ENCODE assay signal across 17 cellular contexts in the genomic region with DNA sequence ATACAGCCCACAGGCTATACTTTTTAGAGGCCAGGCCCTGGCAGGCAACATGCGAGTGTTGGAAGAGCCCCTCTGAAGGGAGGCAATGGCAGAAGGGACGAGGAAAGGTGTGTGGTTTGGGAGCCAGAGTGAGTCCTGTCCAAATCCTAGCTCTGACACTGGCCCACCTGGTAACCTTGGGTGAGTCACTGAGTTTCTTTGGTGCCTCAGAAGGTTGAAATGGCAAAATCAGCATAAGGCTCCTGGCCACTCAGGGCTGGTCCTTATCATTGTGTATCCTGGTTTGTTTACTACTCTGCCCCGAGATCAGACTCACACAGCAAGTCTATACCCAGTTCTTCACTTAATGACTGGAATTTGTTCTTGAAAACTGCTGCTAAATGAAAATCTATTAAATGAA.
DNase-seq lines count a peak whose midpoint lies in the region; ATAC-seq, FAIRE-seq and TF ChIP-seq lines count a peak whose summit lies in the region.
"Had no signal": no experiment of that assay in that cellular context is flagged by ENCODE, and none has a peak within 500 bp of the region (broad histone marks: within the 10 kb centered on the region; RNA-seq: fewer than 3 reads in every experiment).

No MANE protein-coding gene starts in this region.

- H3K36me3 ChIP-seq in osteoblast (ENCODE audit: insufficient read depth, low read length) (no peaks in the 10 kb centered on the region), upper lobe of right lung (no peaks in the 10 kb centered on the region)
- H3K36me3 ChIP-seq: HAP-1 had no signal

- no peak overlapping the region for H3K4me3 ChIP-seq in osteoblast (ENCODE audit: insufficient read depth, low read length)
- H3K4me3 ChIP-seq in upper lobe of right lung: no peak overlapping the region
- H3K4me3 ChIP-seq: GM12878, HAP-1 had no signal

- H3K27ac Mint-ChIP-seq in natural killer cell treated with Interleukin-12 subunit alpha and Interleukin-12 subunit beta and Interleukin-15 and Interleukin-18, amount 100 ng/mL, for 72 hours: no peak overlapping the region
- H3K27ac Mint-ChIP-seq in natural killer cell: no peak overlapping the region
- H3K27ac Mint-ChIP-seq: CD4-positive, alpha-beta memory T cell; HFFc6 had no signal

- H3K4me1 ChIP-seq in osteoblast (ENCODE audit: insufficient read depth, low read length) (no peaks in the 10 kb centered on the region), upper lobe of right lung (peaks cover 12% of the 10 kb centered on the region)
- H3K4me1 ChIP-seq: HAP-1 had no signal

- peak; percentile 5 for DNase-seq in natural killer cell treated with Interleukin-12 subunit alpha and Interleukin-12 subunit beta and Interleukin-15 and Interleukin-18, amount 100 ng/mL, for 72 hours (ENCODE audit: low spot score)
- DNase-seq in natural killer cell: no peak
- DNase-seq in osteoblast (ENCODE audit: insufficient read length, low spot score, missing footprints): peak; percentile 1
- peak; percentile 10 for DNase-seq in upper lobe of right lung
- DNase-seq in GM19239 (ENCODE audit: insufficient read length, low spot score): no peak
- DNase-seq: C1 segment of cervical spinal cord; Calu3; CD4-positive, alpha-beta memory T cell; COR-L47; DND-41; GDM1; GOT3; HFFc6 had no signal

- H3K27me3 Mint-ChIP-seq in natural killer cell treated with Interleukin-12 subunit alpha and Interleukin-12 subunit beta and Interleukin-15 and Interleukin-18, amount 100 ng/mL, for 72 hours: peaks cover 20 to 26% of the 10 kb centered on the region in 2 donors
- peaks cover 15 to 18% of the 10 kb centered on the region in 2 donors for H3K27me3 Mint-ChIP-seq in natural killer cell (ENCODE audit: low read depth in 2 of 2)
- H3K27me3 Mint-ChIP-seq: CD4-positive, alpha-beta memory T cell had no signal

- no peaks in the 10 kb centered on the region for H3K79me2 ChIP-seq in osteoblast (ENCODE audit: insufficient read depth, low read length)

- H3K27ac ChIP-seq in osteoblast (ENCODE audit: low read depth, low read length) (no peak overlapping the region), upper lobe of right lung (no peak overlapping the region)

- FAIRE-seq in GM19239 (lab: Jason Lieb, UNC): no peak
- FAIRE-seq: GM12878, H54 had no signal

- H3K4me2 ChIP-seq in osteoblast (ENCODE audit: insufficient read depth, low read length): no peak overlapping the region

- intact Hi-C loops in natural killer cell (cut with micrococcal nuclease) (no loop called here), upper lobe of right lung (cut with DNase I) (no loop called here)

- TF ChIP-seq CTCF in natural killer cell (IDR thresholded peaks at IDR 0.05) (no peak), osteoblast (IDR thresholded peaks at IDR 0.05; ENCODE audit: extremely low read depth, low read depth, low read length) (no peak), upper lobe of right lung (IDR thresholded peaks at IDR 0.05) (no peak)

- no peaks in the 10 kb centered on the region for H3K36me3 Mint-ChIP-seq in natural killer cell treated with Interleukin-12 subunit alpha and Interleukin-12 subunit beta and Interleukin-15 and Interleukin-18, amount 100 ng/mL, for 72 hours
- no peaks in the 10 kb centered on the region for H3K36me3 Mint-ChIP-seq in natural killer cell
- H3K36me3 Mint-ChIP-seq: CD4-positive, alpha-beta memory T cell had no signal

- no peak overlapping the region for H3K4me3 Mint-ChIP-seq in natural killer cell treated with Interleukin-12 subunit alpha and Interleukin-12 subunit beta and Interleukin-15 and Interleukin-18, amount 100 ng/mL, for 72 hours
- H3K4me3 Mint-ChIP-seq in natural killer cell: no peak overlapping the region
- H3K4me3 Mint-ChIP-seq: CD4-positive, alpha-beta memory T cell; HFFc6 had no signal

- H3K9me3 ChIP-seq in osteoblast (ENCODE audit: low read depth, low read length) (no peaks in the 10 kb centered on the region), upper lobe of right lung (no peaks in the 10 kb centered on the region)
- H3K9me3 ChIP-seq: HAP-1 had no signal

- no peak overlapping the region for H2AFZ ChIP-seq in osteoblast (ENCODE audit: low read length)

- H3K4me1 Mint-ChIP-seq in natural killer cell treated with Interleukin-12 subunit alpha and Interleukin-12 subunit beta and Interleukin-15 and Interleukin-18, amount 100 ng/mL, for 72 hours (ENCODE audit: low read depth in 2 of 2): peaks cover 0 to 7% of the 10 kb centered on the region in 2 donors
- H3K4me1 Mint-ChIP-seq in natural killer cell: no peaks in the 10 kb centered on the region
- H3K4me1 Mint-ChIP-seq: CD4-positive, alpha-beta memory T cell had no signal

- no peaks in the 10 kb centered on the region for H3K9me3 Mint-ChIP-seq in natural killer cell treated with Interleukin-12 subunit alpha and Interleukin-12 subunit beta and Interleukin-15 and Interleukin-18, amount 100 ng/mL, for 72 hours
- no peaks in the 10 kb centered on the region for H3K9me3 Mint-ChIP-seq in natural killer cell
- H3K9me3 Mint-ChIP-seq: CD4-positive, alpha-beta memory T cell; HFFc6 had no signal

- peaks cover 28% of the 10 kb centered on the region for H3K27me3 ChIP-seq in osteoblast (ENCODE audit: insufficient read depth, low read length)
- no peaks in the 10 kb centered on the region for H3K27me3 ChIP-seq in upper lobe of right lung

- no peak for ATAC-seq in natural killer cell treated with Interleukin-12 subunit alpha and Interleukin-12 subunit beta and Interleukin-15 and Interleukin-18, amount 100 ng/mL, for 72 hours
- ATAC-seq in natural killer cell: no peak
- ATAC-seq in upper lobe of right lung: no peak
- no peak for ATAC-seq in GM18861 (IDR thresholded peaks at IDR 0.05; ENCODE audit: unreplicated experiment)
- ATAC-seq: GM12878 had no signal

- no peaks in the 10 kb centered on the region for H4K20me1 ChIP-seq in osteoblast (ENCODE audit: insufficient read depth, low read length)

Comparison
In these comparisons a context has a peak if more than half of its experiments do, and no peak if none do; other contexts are left out.
1. DNase-seq: peak in natural killer cell treated with Interleukin-12 subunit alpha and Interleukin-12 subunit beta and Interleukin-15 and Interleukin-18, amount 100 ng/mL, for 72 hours (single experiment), osteoblast (single experiment) and upper lobe of right lung (single experiment); none in natural killer cell (single experiment) and GM19239 (single experiment).